ENCODE assay signal across 16 cellular contexts in genomic region chr5:154740483-154740882, GRCh38. TPM values are rescaled to one million over a fixed set of nuclear protein-coding genes. Genes with fewer than 3 reads are reported as not detected.
DNase-seq lines count a peak whose midpoint lies in the region; ATAC-seq and TF ChIP-seq lines count a peak whose summit lies in the region.
"Had no signal": no experiment of that assay in that cellular context is flagged by ENCODE, and none has a peak within 500 bp of the region (broad histone marks: within the 10 kb centered on the region; RNA-seq: fewer than 3 reads in every experiment).

No MANE protein-coding gene starts in this region.

- H3K4me3 Mint-ChIP-seq in neural progenitor cell: no peak overlapping the region
- H3K4me3 Mint-ChIP-seq in CD8-positive, alpha-beta T cell: no peak overlapping the region
- H3K4me3 Mint-ChIP-seq: activated naive CD4-positive, alpha-beta T cell treated with anti-CD3 and anti-CD28 coated beads, Interleukin-2, amount 10 ng/mL, durations not matched to agents 7 days and 5 days had no signal

- ATAC-seq in Right ventricle myocardium inferior (peak; percentile 91), HG03571 (IDR thresholded peaks at IDR 0.05; ENCODE audit: unreplicated experiment) (no peak)
- ATAC-seq in CD8-positive, alpha-beta T cell: no peak

- CTCF ChIA-PET in CD8-positive, alpha-beta T cell (lab: Charles Lee): interaction anchor here (1.0 kb wide), 1 partner anchor 90 kb away, joined by 3 read pairs; no protein-coding TSS in a partner anchor

- peaks cover 15% of the 10 kb centered on the region for H3F3A ChIP-seq in neural progenitor cell (ENCODE audit: low read depth)

- H3K79me2 ChIP-seq in neural progenitor cell (ENCODE audit: low read depth): no peaks in the 10 kb centered on the region

- H3K4me1 Mint-ChIP-seq in neural progenitor cell: peaks cover 17% of the 10 kb centered on the region
- H3K4me1 Mint-ChIP-seq in CD8-positive, alpha-beta T cell (ENCODE audit: low read depth): no peaks in the 10 kb centered on the region
- H3K4me1 Mint-ChIP-seq: activated naive CD4-positive, alpha-beta T cell treated with anti-CD3 and anti-CD28 coated beads, Interleukin-2, amount 10 ng/mL, durations not matched to agents 7 days and 5 days had no signal

- no peak for TF ChIP-seq CTCF in foreskin fibroblast (IDR thresholded peaks at IDR 0.05; ENCODE audit: low read depth, low read length)
- no peak for TF ChIP-seq CTCF in neural progenitor cell (IDR thresholded peaks at IDR 0.05)
- no peak for TF ChIP-seq CTCF in GM13976 (IDR thresholded peaks at IDR 0.05; ENCODE audit: borderline replicate concordance, control extremely low read depth, extremely low read depth, insufficient read depth, missing control alignments)
- TF ChIP-seq CTCF in CD8-positive, alpha-beta T cell (IDR thresholded peaks at IDR 0.05): no peak

- no peaks in the 10 kb centered on the region for H4K20me1 ChIP-seq in neural progenitor cell (ENCODE audit: low read depth)

- intact Hi-C loops in Right ventricle myocardium inferior (cut with DNase I): loop anchor here (5.0 kb wide), 1 partner anchor 48 kb away; no protein-coding TSS in a partner anchor
- intact Hi-C loops in cardiac septum (cut with DNase I): no loop called here
- intact Hi-C loops in CD8-positive, alpha-beta T cell (cut with DNase I, micrococcal nuclease): no loop called here

- H3K4me2 ChIP-seq in neural progenitor cell: peak overlapping the region; percentile 32

- H3K4me1 ChIP-seq in neural progenitor cell: peaks cover 17% of the 10 kb centered on the region
- H3K4me1 ChIP-seq in HAP-1: no peaks in the 10 kb centered on the region
- no peaks in the 10 kb centered on the region for H3K4me1 ChIP-seq in CD8-positive, alpha-beta T cell (ENCODE audit: insufficient read depth, low read length)

- H3K27me3 Mint-ChIP-seq in neural progenitor cell (ENCODE audit: insufficient read depth, low read depth): peaks cover 4% of the 10 kb centered on the region
- no peaks in the 10 kb centered on the region for H3K27me3 Mint-ChIP-seq in CD8-positive, alpha-beta T cell (ENCODE audit: low read depth)

- H3K9ac ChIP-seq in neural progenitor cell: no peak overlapping the region

- no peaks in the 10 kb centered on the region for H3K9me3 Mint-ChIP-seq in neural progenitor cell
- no peaks in the 10 kb centered on the region for H3K9me3 Mint-ChIP-seq in CD8-positive, alpha-beta T cell
- H3K9me3 Mint-ChIP-seq: activated naive CD4-positive, alpha-beta T cell treated with anti-CD3 and anti-CD28 coated beads, Interleukin-2, amount 10 ng/mL, durations not matched to agents 7 days and 5 days had no signal

- H3K9me3 ChIP-seq in neural progenitor cell (ENCODE audit: low read depth) (no peaks in the 10 kb centered on the region), HAP-1 (no peaks in the 10 kb centered on the region)
- no peaks in the 10 kb centered on the region for H3K9me3 ChIP-seq in CD8-positive, alpha-beta T cell (ENCODE audit: low read length)
- H3K9me3 ChIP-seq: esophagus squamous epithelium, mucosa of descending colon, upper lobe of left lung had no signal

- in situ Hi-C loops in GM13976 (cut with MboI; ENCODE audit: low sequenced_read_pairs, unreplicated experiment): no loop called here
- in situ Hi-C loops in HAP-1 (cut with MboI; ENCODE audit: low sequenced_read_pairs): no loop called here

- H3K27ac Mint-ChIP-seq in neural progenitor cell: no peak overlapping the region
- H3K27ac Mint-ChIP-seq in CD8-positive, alpha-beta T cell: no peak overlapping the region
- H3K27ac Mint-ChIP-seq: activated naive CD4-positive, alpha-beta T cell treated with anti-CD3 and anti-CD28 coated beads, Interleukin-2, amount 10 ng/mL, durations not matched to agents 7 days and 5 days had no signal

- peak overlapping the region; percentile 80 for H3K27ac ChIP-seq in neural progenitor cell
- no peak overlapping the region for H3K27ac ChIP-seq in CD8-positive, alpha-beta T cell (ENCODE audit: low read depth, low read length)
- H3K27ac ChIP-seq: RWPE1, upper lobe of left lung had no signal

- H3K36me3 ChIP-seq in neural progenitor cell (no peaks in the 10 kb centered on the region), HAP-1 (replicated peaks) (no peaks in the 10 kb centered on the region)
- H3K36me3 ChIP-seq in CD8-positive, alpha-beta T cell (ENCODE audit: insufficient read depth, low read length): no peaks in the 10 kb centered on the region
- H3K36me3 ChIP-seq: esophagus squamous epithelium, upper lobe of left lung had no signal

- H3K27me3 ChIP-seq in neural progenitor cell (no peaks in the 10 kb centered on the region), HAP-1 (ENCODE audit: low read depth) (no peaks in the 10 kb centered on the region)
- no peaks in the 10 kb centered on the region for H3K27me3 ChIP-seq in CD8-positive, alpha-beta T cell (ENCODE audit: insufficient read depth, low read length)
- H3K27me3 ChIP-seq: esophagus squamous epithelium, upper lobe of left lung had no signal

- POLR2A ChIA-PET in CD8-positive, alpha-beta T cell (lab: Charles Lee): interaction anchor here (0.6 kb wide), 2 partner anchors 64 to 106 kb away, joined by 3 to 4 read pairs; no protein-coding TSS in a partner anchor

- peak; percentile 79 for DNase-seq in Right ventricle myocardium inferior (ENCODE audit: missing footprints)
- DNase-seq in cardiac septum (ENCODE audit: low spot score): no peak
- peak; percentile 71 to 85 for DNase-seq in foreskin fibroblast
- DNase-seq in neural progenitor cell (ENCODE audit: low spot score): peak; percentile 52
- DNase-seq in GM13976 (ENCODE audit: low spot score): no peak
- no peak for DNase-seq in HAP-1 (ENCODE audit: low spot score in 2 of 2)
- no peak for DNase-seq in CD8-positive, alpha-beta T cell
- DNase-seq: ACHN; activated CD4-positive, alpha-beta T cell treated with anti-CD3 and anti-CD28 coated beads for 1 hour; activated naive CD4-positive, alpha-beta T cell treated with anti-CD3 and anti-CD28 coated beads, Interleukin-2, amount 10 ng/mL, durations not matched to agents 7 days and 5 days; esophagus squamous epithelium; NCI-H1930 had no signal

- H2AFZ ChIP-seq in neural progenitor cell (replicated peaks): peak overlapping the region; percentile 32

- no peaks in the 10 kb centered on the region for H3K36me3 Mint-ChIP-seq in neural progenitor cell
- H3K36me3 Mint-ChIP-seq in CD8-positive, alpha-beta T cell: no peaks in the 10 kb centered on the region
- H3K36me3 Mint-ChIP-seq: activated naive CD4-positive, alpha-beta T cell treated with anti-CD3 and anti-CD28 coated beads, Interleukin-2, amount 10 ng/mL, durations not matched to agents 7 days and 5 days had no signal

- H3K4me3 ChIP-seq in foreskin fibroblast (ENCODE audit: low read depth in 1 of 2, low read length in 2 of 2) (no peak overlapping the region), neural progenitor cell (no peak overlapping the region), HAP-1 (no peak overlapping the region)
- H3K4me3 ChIP-seq in CD8-positive, alpha-beta T cell (ENCODE audit: low read depth, low read length): no peak overlapping the region
- H3K4me3 ChIP-seq: esophagus squamous epithelium, mucosa of descending colon, upper lobe of left lung had no signal

RNA-seq across cellular contexts. Expression of gene LARP1, which starts 14.7 kb away (rescaled TPM):
- total RNA-seq in Right ventricle myocardium inferior (147 TPM), cardiac septum (160 TPM), neural progenitor cell (ENCODE audit: low replicate concordance) (53.8 and 85.2 TPM in 2 replicates)
- total RNA-seq in CD8-positive, alpha-beta T cell: 10 to 100 TPM; 70.4 to 80.5 TPM

Comparison
In these comparisons a context has a peak if more than half of its experiments do, and no peak if none do; other contexts are left out.
1. DNase-seq: peak in Right ventricle myocardium inferior (single experiment), foreskin fibroblast (2 of 2) and neural progenitor cell (single experiment); none in cardiac septum (single experiment), GM13976 (single experiment), HAP-1 (0 of 2) and CD8-positive, alpha-beta T cell (0 of 7).